In the genomic region with DNA sequence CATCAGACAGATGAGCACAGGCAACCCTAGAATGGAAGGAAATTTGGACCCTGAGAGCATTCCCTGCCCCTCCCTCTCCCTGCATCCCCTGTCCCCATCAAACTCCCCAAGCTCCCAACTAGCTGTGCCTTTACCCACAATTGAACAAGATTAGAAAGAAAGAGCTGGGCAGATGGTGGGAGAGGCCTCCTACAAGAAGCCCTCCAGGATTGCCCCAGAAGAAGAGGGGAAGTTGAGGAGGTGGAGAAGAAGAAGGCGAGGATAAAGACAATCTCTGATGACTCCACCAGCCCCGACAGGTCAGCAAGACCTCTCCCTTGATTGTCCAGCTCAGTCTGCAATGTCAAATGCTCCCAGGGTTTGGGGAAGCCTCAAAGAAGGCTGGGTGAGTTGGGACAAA, we compare ENCODE assay signal across 1 cellular context.
TF ChIP-seq lines count a peak whose summit lies in the region.

No MANE protein-coding gene starts in this region.

TF ChIP-seq in K562, 482 proteins besides CTCF, POLR2A, EP300 and RAD21:
- TF ChIP-seq ZFP36 (IDR thresholded peaks at IDR 0.05; ENCODE audit: low read depth, low read length, partially characterized antibody) (peak; percentile 97), BCOR (IDR thresholded peaks at IDR 0.05) (peak; percentile 28; the same call in 1 of the 2 replicates), RBM25 (IDR thresholded peaks at IDR 0.05; ENCODE audit: low read depth, low read length, severe bottlenecking) (peak; percentile 69), ZNF436 (CRISPR knock-in tag; IDR thresholded peaks at IDR 0.05) (peak; percentile 86), TCF7 (IDR thresholded peaks at IDR 0.05; ENCODE audit: borderline replicate concordance) (no peak), ARID1B (IDR thresholded peaks at IDR 0.05) (no peak), KDM1A (IDR thresholded peaks at IDR 0.05) (peak; percentile 28 to 61; a peak in 2 of 4 replicates), HDAC2 (IDR thresholded peaks at IDR 0.05) (peak; percentile 30; the same call in 1 of the 2 replicates)
